Comparison of ENCODE assay signal across 29 cellular contexts in the genomic region with DNA sequence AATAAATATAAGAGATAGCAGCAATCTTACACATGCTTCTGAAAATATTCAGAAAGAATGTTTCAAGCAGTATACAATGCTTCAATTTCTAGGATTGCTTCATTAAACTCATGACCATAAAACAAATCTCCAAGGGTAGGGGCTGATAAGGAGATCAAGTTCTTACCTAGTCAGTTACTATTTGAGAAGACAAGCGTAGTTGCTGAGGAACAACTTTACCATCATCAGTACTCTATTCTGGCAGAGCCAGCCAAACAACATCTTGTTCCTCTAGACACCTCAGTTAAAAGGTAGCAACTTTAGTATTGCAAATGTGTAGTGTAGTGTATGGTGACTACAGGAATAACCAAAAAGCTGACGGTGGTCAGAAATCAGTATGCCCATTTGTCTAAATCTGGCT.
"Had no signal": no experiment of that assay in that cellular context is flagged by ENCODE, and none has a peak within 500 bp of the region (broad histone marks: within the 10 kb centered on the region; RNA-seq: fewer than 3 reads in every experiment).

No MANE protein-coding gene starts in this region.

- H3K27me3 ChIP-seq: adrenal gland, ascending aorta, body of pancreas, brain microvascular endothelial cell, breast epithelium, cardiac muscle cell had no signal

- H3K4me3 ChIP-seq: adrenal gland, ascending aorta, body of pancreas, breast epithelium, cardiac muscle cell had no signal

- H3K9me3 ChIP-seq: adrenal gland, ascending aorta, body of pancreas, breast epithelium had no signal

- DNase-seq: activated effector memory CD4-positive, alpha-beta T cell treated with anti-CD3 and anti-CD28 coated beads, Interleukin-2, amount 50 U/mL, for 16 hours; activated effector memory CD4-positive, alpha-beta T cell treated with Interleukin-2 at 50 U/mL for 16 hours; activated gamma-delta T cell treated with Interleukin-2 at 50 U/mL for 16 hours; activated naive CD4-positive, alpha-beta T cell; activated naive CD4-positive, alpha-beta T cell treated with anti-CD3 and anti-CD28 coated beads for 36 hours; activated naive CD4-positive, alpha-beta T cell treated with anti-CD3 and anti-CD28 coated beads, Interleukin-2, amount 10 ng/mL, durations not matched to agents 7 days and 5 days; activated naive CD4-positive, alpha-beta T cell treated with anti-CD3 and anti-CD28 coated beads, Interleukin-2, amount 50 U/mL, for 16 hours; activated naive CD4-positive, alpha-beta T cell treated with Interleukin-2 at 50 U/mL for 16 hours; activated naive CD8-positive, alpha-beta T cell treated with anti-CD3 and anti-CD28 coated beads for 36 hours; activated naive CD8-positive, alpha-beta T cell treated with anti-CD3 and anti-CD28 coated beads, Interleukin-2, amount 10 ng/mL, durations not matched to agents 7 days and 5 days; activated naive CD8-positive, alpha-beta T cell treated with anti-CD3 and anti-CD28 coated beads, Interleukin-2, amount 50 U/mL, for 24 hours; activated T-cell treated with anti-CD3 and anti-CD28 coated beads, Interleukin-2, amount 50 U/mL, for 1 hour; activated T-cell treated with anti-CD3 and anti-CD28 coated beads, Interleukin-2, amount 50 U/mL, for 24 hours; activated T-cell treated with anti-CD3 and anti-CD28 coated beads, Interleukin-2, amount 50 U/mL, for 4 hours; activated T-cell treated with anti-CD3 and anti-CD28 coated beads, Interleukin-2, amount 50 U/mL, for 48 hours; activated T-cell treated with anti-CD3 and anti-CD28 coated beads, Interleukin-2, amount 50 U/mL, for 72 hours; adrenal gland; amniotic stem cell; amygdala; anterior cingulate cortex; aorta; body of pancreas; brain microvascular endothelial cell; caudate nucleus; central memory CD4-positive, alpha-beta T cell; cerebellar nuclear complex had no signal

- H3K36me3 ChIP-seq: adrenal gland, ascending aorta, brain microvascular endothelial cell, breast epithelium, cardiac muscle cell had no signal

- H3K27ac ChIP-seq: adrenal gland, ascending aorta, body of pancreas, brain microvascular endothelial cell, breast epithelium, cardiac muscle cell had no signal

- H3K4me1 ChIP-seq: adrenal gland, ascending aorta, body of pancreas, breast epithelium had no signal
